8 cellular contexts compared by ENCODE assay signal in the genomic region with DNA sequence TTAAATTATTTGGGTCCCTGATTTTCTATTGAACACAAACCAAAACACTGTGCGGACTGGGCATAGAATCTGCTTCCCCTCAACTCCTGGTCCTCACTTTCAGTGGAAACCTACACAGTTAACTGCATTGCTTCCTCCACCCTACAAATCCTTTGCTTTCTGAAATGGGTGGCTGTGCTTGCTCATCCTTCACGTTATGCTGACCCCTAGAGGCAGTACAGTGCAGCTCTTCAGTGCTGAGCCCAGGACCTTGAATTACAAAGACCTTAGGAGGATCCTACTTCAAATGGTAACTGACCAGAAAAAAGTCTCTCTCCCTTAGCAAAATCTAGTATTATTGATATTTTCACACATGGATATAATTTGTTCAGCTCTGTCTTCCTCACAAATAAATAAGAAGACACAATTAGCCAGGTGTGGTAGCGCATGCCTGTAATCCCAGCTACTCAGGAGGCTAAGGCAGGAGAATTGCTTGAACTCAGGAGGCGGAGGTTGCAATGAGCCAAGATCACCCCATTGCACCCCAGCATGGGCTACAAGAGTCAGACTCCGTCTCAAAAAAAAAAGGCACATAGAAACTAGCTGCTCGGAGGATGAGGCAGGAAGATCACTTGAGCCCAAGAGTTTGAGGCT.
DNase-seq lines count a peak whose midpoint lies in the region; ATAC-seq and TF ChIP-seq lines count a peak whose summit lies in the region.

No MANE protein-coding gene starts in this region.

- H2AK5ac ChIP-seq in trophoblast cell (ENCODE audit: low read length), result no peak overlapping the region

- H3K23ac ChIP-seq in trophoblast cell (ENCODE audit: low read length), result no peak overlapping the region

- no peak overlapping the region for H2AFZ ChIP-seq in trophoblast cell (ENCODE audit: insufficient read depth, low read length, poor library complexity)

- no peak overlapping the region for H2BK120ac ChIP-seq in trophoblast cell (ENCODE audit: insufficient read depth, low read length, poor library complexity)

- no peaks in the 10 kb centered on the region for H3K79me1 ChIP-seq in trophoblast cell (ENCODE audit: low read length)

- H3K27ac ChIP-seq in gastroesophageal sphincter, result no peak overlapping the region
- no peak overlapping the region for H3K27ac ChIP-seq in trophoblast cell (ENCODE audit: low read depth, low read length)

- H3K27me3 ChIP-seq in gastroesophageal sphincter (no peaks in the 10 kb centered on the region), trophoblast cell (ENCODE audit: insufficient read depth, low read length) (no peaks in the 10 kb centered on the region)

- no peak overlapping the region for H2BK5ac ChIP-seq in trophoblast cell (ENCODE audit: low read depth, low read length, poor library complexity)

- no peak overlapping the region for H3K4ac ChIP-seq in trophoblast cell (ENCODE audit: low read depth, low read length)

- no peak overlapping the region for H3K14ac ChIP-seq in trophoblast cell (ENCODE audit: low read length)

- H3K36me3 ChIP-seq in gastroesophageal sphincter (peaks cover 0 to 47% of the 10 kb centered on the region in 2 donors), trophoblast cell (ENCODE audit: control insufficient read depth in 1 of 2, insufficient read depth in 2 of 2, low read length in 2 of 2) (peaks cover 13 to 18% of the 10 kb centered on the region in 2 experiments)

- 63% methylated on average over 5 to 6 of the region's 6 CpGs for WGBS in gastroesophageal sphincter (ENCODE audit: low coverage in 1 of 2), 2 donors
- no CpG with 5 or more reads among the region's 6 CpGs for WGBS in trophoblast cell (ENCODE audit: extremely low coverage, insufficient coverage, insufficient read length)

- no peaks in the 10 kb centered on the region for H3K9me3 ChIP-seq in gastroesophageal sphincter
- H3K9me3 ChIP-seq in trophoblast cell (ENCODE audit: insufficient read depth, low read depth, low read length), result no peaks in the 10 kb centered on the region

- no peak for TF ChIP-seq POLR2A in gastroesophageal sphincter (IDR thresholded peaks at IDR 0.05)

- H3K4me3 ChIP-seq in gastroesophageal sphincter (no peak overlapping the region), trophoblast cell (ENCODE audit: low read depth, low read length) (no peak overlapping the region)

- H3K4me1 ChIP-seq in gastroesophageal sphincter (no peaks in the 10 kb centered on the region), trophoblast cell (ENCODE audit: control insufficient read depth in 1 of 2, insufficient read depth in 2 of 2, low read length in 2 of 2) (no peaks in the 10 kb centered on the region)

- peak; percentile 22 for DNase-seq in CMK (ENCODE audit: low read depth)
- peak; percentile 41 for DNase-seq in NCI-H345 (lab: John Stamatoyannopoulos, UW)
- peak; percentile 2 for DNase-seq in activated CD4-positive, alpha-beta T cell treated with anti-CD3 and anti-CD28 coated beads, Interleukin-2, amount 50 U/mL, for 1 hour
- peak; percentile 55 to 76 for DNase-seq in trophoblast cell

- H4K91ac ChIP-seq in trophoblast cell (ENCODE audit: low read depth, low read length), result no peak overlapping the region

- no peak overlapping the region for H4K12ac ChIP-seq in trophoblast cell (ENCODE audit: low read depth, low read length)

- peak; percentile 51 to 58 (median 52) for TF ChIP-seq CTCF in gastroesophageal sphincter (IDR thresholded peaks at IDR 0.05)

- no peak overlapping the region for H3K18ac ChIP-seq in trophoblast cell (ENCODE audit: low read length)

- TF ChIP-seq EP300 in gastroesophageal sphincter (IDR thresholded peaks at IDR 0.05), result no peak

- ATAC-seq in GM18909 (IDR thresholded peaks at IDR 0.05; ENCODE audit: poor library complexity, unreplicated experiment) (peak; percentile 68), HG03097 (IDR thresholded peaks at IDR 0.05; ENCODE audit: low FRiP score, unreplicated experiment) (peak; percentile 87), gastroesophageal sphincter (peak; percentile 53), GM18858 (IDR thresholded peaks at IDR 0.05; ENCODE audit: unreplicated experiment) (no peak)

- H4K8ac ChIP-seq in trophoblast cell (ENCODE audit: low read depth, low read length), result no peak overlapping the region

- H2BK12ac ChIP-seq in trophoblast cell (ENCODE audit: low read length), result peak overlapping the region; percentile 60

- no peaks in the 10 kb centered on the region for H3K79me2 ChIP-seq in trophoblast cell (ENCODE audit: control insufficient read depth, insufficient read depth, low read length, poor library complexity)

- no peak overlapping the region for H3K4me2 ChIP-seq in trophoblast cell (ENCODE audit: low read length)

- H3K9ac ChIP-seq in trophoblast cell (ENCODE audit: low read length), result no peak overlapping the region

Comparison
In these comparisons a context has a peak if more than half of its experiments do, and no peak if none do; other contexts are left out.
1. DNase-seq: peak in every context shown above with its lines; median percentile 66 in trophoblast cell; 41 in NCI-H345; 22 in CMK; 2 in activated CD4-positive, alpha-beta T cell treated with anti-CD3 and anti-CD28 coated beads, Interleukin-2, amount 50 U/mL, for 1 hour.